ENCODE assay signal across 7 cellular contexts in the genomic region with DNA sequence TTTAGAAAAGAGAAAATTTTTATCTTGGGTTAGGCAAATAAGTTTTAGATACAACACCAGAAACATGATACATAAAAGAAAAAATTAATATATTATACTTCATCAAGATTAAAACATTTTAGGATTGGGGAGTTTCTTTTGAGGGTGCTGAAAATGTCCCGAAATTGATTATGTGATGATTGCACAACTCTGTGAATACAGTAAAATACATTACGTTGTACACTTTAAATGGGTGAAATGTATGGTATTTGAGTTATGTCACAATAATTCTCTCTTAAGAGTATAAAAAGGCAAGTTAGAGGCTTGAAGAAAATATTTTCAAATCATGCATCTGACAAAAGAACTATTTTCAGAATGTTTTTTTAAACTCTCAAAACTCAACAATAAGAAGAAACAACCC.
"Had no signal": no experiment of that assay in that cellular context is flagged by ENCODE, and none has a peak within 500 bp of the region (broad histone marks: within the 10 kb centered on the region; RNA-seq: fewer than 3 reads in every experiment).

No MANE protein-coding gene starts in this region.

- H3K27ac Mint-ChIP-seq: GM23338, HFFc6 had no signal

- H3K4me2 ChIP-seq: GM23338, KMS-11 had no signal

- H3K9ac ChIP-seq: KMS-11 had no signal

- H3K36me3 ChIP-seq: HAP-1 had no signal

- H3K4me1 Mint-ChIP-seq: GM23338 had no signal

- ATAC-seq: GM23338, HCT116 had no signal

- H3K4me3 ChIP-seq: GM23338, HAP-1 had no signal

- H3K4me1 ChIP-seq: HAP-1 had no signal

- H2AFZ ChIP-seq: GM23338 had no signal

- H3K9me3 ChIP-seq: HAP-1 had no signal

- H3K27ac ChIP-seq: KMS-11 had no signal

- DNase-seq: H7, HFFc6, KBM-7 had no signal

- H3K4me3 Mint-ChIP-seq: GM23338, HFFc6 had no signal
